In genomic region chr18:31410716-31411483, GRCh38 we compare ENCODE assay signal across 2 cellular contexts.
TF ChIP-seq lines count a peak whose summit lies in the region.

No MANE protein-coding gene starts in this region.

TF ChIP-seq in GM23338, 12 proteins besides CTCF, POLR2A, EP300 and RAD21 (continued from another document):
- TF ChIP-seq ZNF462 (CRISPR knock-in tag; IDR thresholded peaks at IDR 0.05), result no peak
- no peak for TF ChIP-seq ZNF331 (CRISPR knock-in tag; IDR thresholded peaks at IDR 0.05; ENCODE audit: low read depth)
- TF ChIP-seq ETS1 (IDR thresholded peaks at IDR 0.05), result no peak
- TF ChIP-seq EZH2phosphoT487 (IDR thresholded peaks at IDR 0.05; ENCODE audit: unreplicated experiment), result no peak
- no peak for TF ChIP-seq POLR2AphosphoS5 (IDR thresholded peaks at IDR 0.05; ENCODE audit: low read depth)
- TF ChIP-seq NANOG (IDR thresholded peaks at IDR 0.05; ENCODE audit: borderline replicate concordance), result no peak
- no peak for TF ChIP-seq ZNF114 (CRISPR knock-in tag; IDR thresholded peaks at IDR 0.05)
- no peak for TF ChIP-seq JUNB (IDR thresholded peaks at IDR 0.05; ENCODE audit: unreplicated experiment)
- TF ChIP-seq REST (IDR thresholded peaks at IDR 0.05; ENCODE audit: unreplicated experiment), result no peak
- no peak for TF ChIP-seq CREB1 (CRISPR knock-in tag; IDR thresholded peaks at IDR 0.05; ENCODE audit: low read depth)

TF ChIP-seq in WTC11, 78 proteins besides CTCF, POLR2A, EP300 and RAD21 (continued from another document):
- TF ChIP-seq FOXJ3 (CRISPR knock-in tag; IDR thresholded peaks at IDR 0.05; ENCODE audit: borderline replicate concordance) (no peak), IRF2 (CRISPR knock-in tag; IDR thresholded peaks at IDR 0.05; ENCODE audit: borderline replicate concordance, low read depth) (no peak), PREB (CRISPR knock-in tag; IDR thresholded peaks at IDR 0.05; ENCODE audit: borderline replicate concordance) (no peak), PRDM15 (CRISPR knock-in tag; IDR thresholded peaks at IDR 0.05) (no peak), GRHL2 (CRISPR knock-in tag; IDR thresholded peaks at IDR 0.05; ENCODE audit: insufficient replicate concordance, severe bottlenecking) (no peak), ZNF396 (CRISPR knock-in tag; IDR thresholded peaks at IDR 0.05; ENCODE audit: borderline replicate concordance) (no peak), ZSCAN18 (CRISPR knock-in tag; IDR thresholded peaks at IDR 0.05) (no peak), NR2C2 (CRISPR knock-in tag; IDR thresholded peaks at IDR 0.05) (no peak), E2F4 (CRISPR knock-in tag; IDR thresholded peaks at IDR 0.05; ENCODE audit: borderline replicate concordance, low read depth) (no peak), FOXP1 (CRISPR knock-in tag; IDR thresholded peaks at IDR 0.05; ENCODE audit: borderline replicate concordance) (no peak), NR3C1 (CRISPR knock-in tag; conservative IDR thresholded peaks at IDR 0.05; ENCODE audit: low read depth) (no peak)
